ENCODE assay signal across 1 cellular context in the genomic region with DNA sequence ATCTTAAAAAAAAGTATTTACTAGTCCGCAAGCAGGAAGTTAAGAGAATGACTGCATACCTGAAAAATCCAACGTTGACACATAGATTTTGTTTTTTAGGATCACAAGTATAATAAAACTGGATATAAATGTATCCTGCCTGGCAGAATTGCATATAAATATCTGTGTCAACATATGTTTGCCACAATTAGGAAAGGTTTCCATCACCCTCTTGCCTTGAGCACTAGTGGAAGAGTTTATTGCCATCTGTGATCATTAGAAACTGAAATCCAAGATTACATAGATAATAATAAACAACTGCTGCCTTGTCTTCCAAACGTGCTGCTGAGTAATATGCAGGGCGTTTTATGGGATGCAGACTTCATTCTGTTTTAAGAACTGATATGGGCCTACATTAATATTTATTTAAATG.
TF ChIP-seq lines count a peak whose summit lies in the region.

No MANE protein-coding gene starts in this region.

TF ChIP-seq in SK-N-SH, 30 proteins besides CTCF, POLR2A, EP300 and RAD21 (continued from another document):
- TF ChIP-seq, protein P1, sequence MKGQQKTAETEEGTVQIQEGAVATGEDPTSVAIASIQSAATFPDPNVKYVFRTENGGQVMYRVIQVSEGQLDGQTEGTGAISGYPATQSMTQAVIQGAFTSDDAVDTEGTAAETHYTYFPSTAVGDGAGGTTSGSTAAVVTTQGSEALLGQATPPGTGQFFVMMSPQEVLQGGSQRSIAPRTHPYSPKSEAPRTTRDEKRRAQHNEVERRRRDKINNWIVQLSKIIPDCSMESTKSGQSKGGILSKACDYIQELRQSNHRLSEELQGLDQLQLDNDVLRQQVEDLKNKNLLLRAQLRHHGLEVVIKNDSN (IDR thresholded peaks at IDR 0.05; ENCODE audit: borderline replicate concordance, low read depth), result no peak
- TF ChIP-seq EZH2phosphoT487 (IDR thresholded peaks at IDR 0.05; ENCODE audit: borderline replicate concordance, low read depth), result no peak
- no peak for TF ChIP-seq GABPA (IDR thresholded peaks at IDR 0.05; ENCODE audit: low read depth)
- TF ChIP-seq MEF2A (IDR thresholded peaks at IDR 0.05; ENCODE audit: borderline replicate concordance, low read depth), result no peak
- TF ChIP-seq JUND (IDR thresholded peaks at IDR 0.05), result no peak
- TF ChIP-seq RFX5 (IDR thresholded peaks at IDR 0.05; ENCODE audit: low read length), result no peak
- no peak for TF ChIP-seq POLR2AphosphoS5 (IDR thresholded peaks at IDR 0.05; ENCODE audit: low read depth, low read length)
- no peak for TF ChIP-seq FOXJ3 (CRISPR knock-in tag; IDR thresholded peaks at IDR 0.05)
- no peak for TF ChIP-seq YY1 (IDR thresholded peaks at IDR 0.05; ENCODE audit: low read depth)
- no peak for TF ChIP-seq RCOR1 (IDR thresholded peaks at IDR 0.05; ENCODE audit: low read length)
